Comparison of ENCODE assay signal across 12 cellular contexts in the genomic region with DNA sequence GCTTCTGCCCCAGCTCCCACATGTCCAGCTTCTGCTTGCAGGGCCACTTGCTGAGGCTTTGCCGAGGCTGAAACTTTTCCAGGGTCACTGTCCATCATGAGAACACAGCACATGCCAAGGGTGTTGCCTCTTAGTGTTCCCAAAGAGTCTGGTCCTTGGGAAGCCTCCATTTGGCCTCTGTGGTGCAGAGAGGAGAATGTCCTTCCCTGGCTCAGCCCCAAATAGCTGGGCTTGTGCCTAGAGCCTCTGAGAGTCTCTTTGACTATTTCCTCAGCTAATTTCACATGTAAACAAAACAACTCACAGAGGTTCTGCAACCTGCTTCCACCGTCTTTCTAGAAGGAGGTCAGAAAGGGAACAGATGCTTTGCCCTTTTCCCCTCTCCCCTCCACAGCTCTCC. TPM values are rescaled to one million over a fixed set of nuclear protein-coding genes. Genes with fewer than 3 reads are reported as not detected.
A peak's percentile ranks its signal among the peaks of the same experiment; 100 is the strongest.
DNase-seq lines count a peak whose midpoint lies in the region; ATAC-seq and TF ChIP-seq lines count a peak whose summit lies in the region.
"Had no signal": no experiment of that assay in that cellular context is flagged by ENCODE, and none has a peak within 500 bp of the region (broad histone marks: within the 10 kb centered on the region; RNA-seq: fewer than 3 reads in every experiment).

No MANE protein-coding gene starts in this region.

- no peak overlapping the region for H3K27ac Mint-ChIP-seq in activated CD4-positive, alpha-beta T cell treated with anti-CD3 and anti-CD28 coated beads, Interleukin-2, amount 10 ng/mL, durations not matched to agents 24 days and 14 days
- H3K27ac Mint-ChIP-seq: naive thymus-derived CD4-positive, alpha-beta T cell; stimulated activated naive B cell treated with anti-CD40 and anti-IgM and Interleukin-4, amounts not matched to agents 10 μg/mL and 1 μg/mL and 100 μg/mL, for 72 hours had no signal

- TF ChIP-seq CTCF in cardiac fibroblast (IDR thresholded peaks at IDR 0.05; ENCODE audit: low read depth, low read length) (no peak), gastrocnemius medialis (IDR thresholded peaks at IDR 0.05 in 4 of 5, conservative IDR thresholded peaks at IDR 0.05 in 1 of 5) (no peak)

- no peak overlapping the region for H3K4me3 Mint-ChIP-seq in activated CD4-positive, alpha-beta T cell treated with anti-CD3 and anti-CD28 coated beads, Interleukin-2, amount 10 ng/mL, durations not matched to agents 24 days and 14 days
- H3K4me3 Mint-ChIP-seq: naive thymus-derived CD4-positive, alpha-beta T cell; stimulated activated naive B cell treated with anti-CD40 and anti-IgM and Interleukin-4, amounts not matched to agents 10 μg/mL and 1 μg/mL and 100 μg/mL, for 72 hours had no signal

- peak overlapping the region; percentile 56 to 79 (median 76) for H3K27ac ChIP-seq in gastrocnemius medialis
- H3K27ac ChIP-seq: BLaER1 had no signal

- no peaks in the 10 kb centered on the region for H3K36me3 Mint-ChIP-seq in activated CD4-positive, alpha-beta T cell treated with anti-CD3 and anti-CD28 coated beads, Interleukin-2, amount 10 ng/mL, durations not matched to agents 24 days and 14 days (ENCODE audit: low read depth)
- H3K36me3 Mint-ChIP-seq: naive thymus-derived CD4-positive, alpha-beta T cell; stimulated activated naive B cell treated with anti-CD40 and anti-IgM and Interleukin-4, amounts not matched to agents 10 μg/mL and 1 μg/mL and 100 μg/mL, for 72 hours had no signal

- DNase-seq in EL (peak; percentile 53), cardiac fibroblast (ENCODE audit: low read depth in 2 of 2) (peak; percentile 53 to 80), iris pigment epithelial cell (ENCODE audit: low read depth) (peak; percentile 81), gastrocnemius medialis (peak; percentile 77 to 88), HEK293T (ENCODE audit: extremely low spot score) (no peak), NCI-H2081 treated with DMSO at 0.1 percent for 48 hours (lab: John Stamatoyannopoulos, UW) (no peak)
- DNase-seq in activated CD4-positive, alpha-beta T cell treated with anti-CD3 and anti-CD28 coated beads, Interleukin-2, amount 10 ng/mL, durations not matched to agents 24 days and 14 days, result no peak
- DNase-seq: naive thymus-derived CD4-positive, alpha-beta T cell; NCI-H510A; stimulated activated naive B cell treated with anti-CD40 and anti-IgM and Interleukin-4, amounts not matched to agents 10 μg/mL and 1 μg/mL and 100 μg/mL, for 72 hours had no signal

- peaks cover 9 to 23% of the 10 kb centered on the region in 2 donors for H3K4me1 ChIP-seq in gastrocnemius medialis
- H3K4me1 ChIP-seq: BLaER1 had no signal

- no peaks in the 10 kb centered on the region for H3K9me3 Mint-ChIP-seq in activated CD4-positive, alpha-beta T cell treated with anti-CD3 and anti-CD28 coated beads, Interleukin-2, amount 10 ng/mL, durations not matched to agents 24 days and 14 days
- H3K9me3 Mint-ChIP-seq: naive thymus-derived CD4-positive, alpha-beta T cell; stimulated activated naive B cell treated with anti-CD40 and anti-IgM and Interleukin-4, amounts not matched to agents 10 μg/mL and 1 μg/mL and 100 μg/mL, for 72 hours had no signal

- no peak for TF ChIP-seq POLR2A in gastrocnemius medialis (IDR thresholded peaks at IDR 0.05)

- no peaks in the 10 kb centered on the region for H3K27me3 Mint-ChIP-seq in activated CD4-positive, alpha-beta T cell treated with anti-CD3 and anti-CD28 coated beads, Interleukin-2, amount 10 ng/mL, durations not matched to agents 24 days and 14 days

- intact Hi-C loops in gastrocnemius medialis (cut with DNase I; ENCODE audit: low total_unique reads), result loop anchor here (5.0 kb wide), 2 partner anchors 40 to 90 kb away; a partner anchor contains a TSS
- intact Hi-C loops in activated CD4-positive, alpha-beta T cell treated with anti-CD3 and anti-CD28 coated beads, Interleukin-2, amount 10 ng/mL, durations not matched to agents 24 days and 14 days (cut with micrococcal nuclease), result no loop called here

- POLR2A ChIA-PET in HEK293T (lab: Yijun Ruan, JAX), result no interaction called here

- CTCF ChIA-PET in HEK293T (lab: Yijun Ruan, JAX), result interaction anchor here (1.2 kb wide), 1 partner anchor 41 kb away, joined by 3 read pairs; no protein-coding TSS in a partner anchor

- no peaks in the 10 kb centered on the region for H3K27me3 ChIP-seq in gastrocnemius medialis
- H3K27me3 ChIP-seq: BLaER1 had no signal

- no peaks in the 10 kb centered on the region for H3K36me3 ChIP-seq in gastrocnemius medialis
- H3K36me3 ChIP-seq: BLaER1 had no signal

- peak; percentile 88 to 92 for ATAC-seq in gastrocnemius medialis
- no peak for ATAC-seq in HG03196 (IDR thresholded peaks at IDR 0.05; ENCODE audit: unreplicated experiment)
- ATAC-seq: naive thymus-derived CD4-positive, alpha-beta T cell; stimulated activated naive B cell treated with anti-CD40 and anti-IgM and Interleukin-4, amounts not matched to agents 10 μg/mL and 1 μg/mL and 100 μg/mL, for 72 hours had no signal

- peak overlapping the region in 1 of 2 donors; percentile 2 for H3K4me3 ChIP-seq in cardiac fibroblast (replicated peaks in 1 of 2; ENCODE audit: low read depth in 2 of 2, low read length in 2 of 2)
- no peak overlapping the region for H3K4me3 ChIP-seq in gastrocnemius medialis
- H3K4me3 ChIP-seq: BLaER1 had no signal

- in situ Hi-C loops in gastrocnemius medialis (cut with MboI; ENCODE audit: low sequenced_read_pairs in 4 of 4), result no loop called here

- H3K4me1 Mint-ChIP-seq in activated CD4-positive, alpha-beta T cell treated with anti-CD3 and anti-CD28 coated beads, Interleukin-2, amount 10 ng/mL, durations not matched to agents 24 days and 14 days, result no peaks in the 10 kb centered on the region
- H3K4me1 Mint-ChIP-seq: naive thymus-derived CD4-positive, alpha-beta T cell; stimulated activated naive B cell treated with anti-CD40 and anti-IgM and Interleukin-4, amounts not matched to agents 10 μg/mL and 1 μg/mL and 100 μg/mL, for 72 hours had no signal

- no peaks in the 10 kb centered on the region for H3K9me3 ChIP-seq in gastrocnemius medialis
- H3K9me3 ChIP-seq: BLaER1 had no signal

TF ChIP-seq in HEK293T, 16 proteins besides CTCF, POLR2A, EP300 and RAD21:
- TF ChIP-seq L3MBTL2 (conservative IDR thresholded peaks at IDR 0.05), result no peak
- no peak for TF ChIP-seq CTBP1 (IDR thresholded peaks at IDR 0.05; ENCODE audit: borderline replicate concordance)
- no peak for TF ChIP-seq FOXA1 (IDR thresholded peaks at IDR 0.05)
- no peak for TF ChIP-seq ELF4 (IDR thresholded peaks at IDR 0.05)
- TF ChIP-seq, protein P1, sequence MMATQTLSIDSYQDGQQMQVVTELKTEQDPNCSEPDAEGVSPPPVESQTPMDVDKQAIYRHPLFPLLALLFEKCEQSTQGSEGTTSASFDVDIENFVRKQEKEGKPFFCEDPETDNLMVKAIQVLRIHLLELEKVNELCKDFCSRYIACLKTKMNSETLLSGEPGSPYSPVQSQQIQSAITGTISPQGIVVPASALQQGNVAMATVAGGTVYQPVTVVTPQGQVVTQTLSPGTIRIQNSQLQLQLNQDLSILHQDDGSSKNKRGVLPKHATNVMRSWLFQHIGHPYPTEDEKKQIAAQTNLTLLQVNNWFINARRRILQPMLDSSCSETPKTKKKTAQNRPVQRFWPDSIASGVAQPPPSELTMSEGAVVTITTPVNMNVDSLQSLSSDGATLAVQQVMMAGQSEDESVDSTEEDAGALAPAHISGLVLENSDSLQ (IDR thresholded peaks at IDR 0.05), result no peak
- TF ChIP-seq LEF1 (IDR thresholded peaks at IDR 0.05; ENCODE audit: borderline replicate concordance), result no peak
- TF ChIP-seq BHLHE40 (IDR thresholded peaks at IDR 0.05; ENCODE audit: borderline replicate concordance), result no peak
- no peak for TF ChIP-seq ZNF384 (IDR thresholded peaks at IDR 0.05)
- no peak for TF ChIP-seq FOXK2 (IDR thresholded peaks at IDR 0.05)
- no peak for TF ChIP-seq TARDBP (IDR thresholded peaks at IDR 0.05)
- TF ChIP-seq FOXM1 (IDR thresholded peaks at IDR 0.05; ENCODE audit: borderline replicate concordance), result no peak
- TF ChIP-seq SP1 (IDR thresholded peaks at IDR 0.05), result no peak
- TF ChIP-seq ARNT (IDR thresholded peaks at IDR 0.05), result no peak
- TF ChIP-seq HDGF (IDR thresholded peaks at IDR 0.05; ENCODE audit: borderline replicate concordance), result no peak
- TF ChIP-seq SUZ12 (IDR thresholded peaks at IDR 0.05), result no peak
- TF ChIP-seq NFRKB (IDR thresholded peaks at IDR 0.05), result no peak

RNA-seq across cellular contexts. Expression of a gene that starts 40.4 kb away (rescaled TPM):
- 10 to 100 TPM in 3 of 4 donors, 1 to 10 TPM in 1; 8.7 to 18.5 (median 11.6) TPM for total RNA-seq in gastrocnemius medialis
- total RNA-seq in activated CD4-positive, alpha-beta T cell treated with anti-CD3 and anti-CD28 coated beads, Interleukin-2, amount 10 ng/mL, durations not matched to agents 24 days and 14 days, result 3.0 and 4.0 TPM in 2 replicates

RNA-seq across cellular contexts. Expression of a gene that starts 54.9 kb away (rescaled TPM):
- 1 to 10 TPM; 1.9 to 4.8 (median 3.8) TPM for total RNA-seq in gastrocnemius medialis
- 37.5 and 41.3 TPM in 2 replicates for total RNA-seq in activated CD4-positive, alpha-beta T cell treated with anti-CD3 and anti-CD28 coated beads, Interleukin-2, amount 10 ng/mL, durations not matched to agents 24 days and 14 days

Comparison
In these comparisons a context has a peak if more than half of its experiments do, and no peak if none do; other contexts are left out.
1. DNase-seq: peak in EL (single experiment), cardiac fibroblast (2 of 2), iris pigment epithelial cell (single experiment) and gastrocnemius medialis (2 of 2); none in HEK293T (single experiment), NCI-H2081 treated with DMSO at 0.1 percent for 48 hours (single experiment) and activated CD4-positive, alpha-beta T cell treated with anti-CD3 and anti-CD28 coated beads, Interleukin-2, amount 10 ng/mL, durations not matched to agents 24 days and 14 days (single experiment).